In the genomic region with DNA sequence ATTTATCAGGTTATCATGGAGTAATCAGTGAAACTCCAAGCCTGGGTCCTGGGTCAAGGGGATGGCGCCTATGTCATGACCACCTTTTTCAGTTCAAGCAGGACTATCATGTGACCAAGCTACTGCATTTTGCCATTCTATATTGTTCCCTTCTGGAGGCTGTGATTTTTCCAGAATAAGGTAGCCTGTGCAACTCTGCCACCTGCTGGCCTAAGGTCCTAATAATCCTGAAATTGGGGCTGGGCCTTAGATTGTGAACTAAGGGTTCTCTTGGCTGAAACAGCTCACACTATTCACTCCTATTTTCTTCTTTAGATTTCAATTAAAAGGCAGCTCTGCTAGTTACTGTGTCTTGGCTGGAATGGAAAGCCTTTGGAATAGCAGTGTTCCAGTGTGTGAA, we compare ENCODE assay signal across 3 cellular contexts. TPM values are rescaled to one million over a fixed set of nuclear protein-coding genes. Genes with fewer than 3 reads are reported as not detected.
"Had no signal": no experiment of that assay in that cellular context is flagged by ENCODE, and none has a peak within 500 bp of the region (broad histone marks: within the 10 kb centered on the region; RNA-seq: fewer than 3 reads in every experiment).

No MANE protein-coding gene starts in this region.

RNA-seq across cellular contexts. Expression of a gene that starts 32.4 kb away (rescaled TPM):
- total RNA-seq: activated CD4-positive, alpha-beta memory T cell treated with anti-CD3 and anti-CD28 coated beads, Interleukin-2, amount 10 ng/mL, durations not matched to agents 7 days and 5 days; chondrocyte; MCF 10A had no signal
